ENCODE assay signal across 16 cellular contexts in genomic region chr6:12592634-12593033, GRCh38.
DNase-seq lines count a peak whose midpoint lies in the region; ATAC-seq and TF ChIP-seq lines count a peak whose summit lies in the region.
"Had no signal": no experiment of that assay in that cellular context is flagged by ENCODE, and none has a peak within 500 bp of the region (broad histone marks: within the 10 kb centered on the region; RNA-seq: fewer than 3 reads in every experiment).

No MANE protein-coding gene starts in this region.

- no peaks in the 10 kb centered on the region for H3K36me3 Mint-ChIP-seq in progenitor cell of endocrine pancreas (ENCODE audit: insufficient read depth)
- no peaks in the 10 kb centered on the region for H3K36me3 Mint-ChIP-seq in activated CD8-positive, alpha-beta T cell treated with anti-CD3 and anti-CD28 coated beads for 36 hours (ENCODE audit: low read depth)
- no peaks in the 10 kb centered on the region for H3K36me3 Mint-ChIP-seq in CD8-positive, alpha-beta T cell
- H3K36me3 Mint-ChIP-seq: CD4-positive, CD25-positive, alpha-beta regulatory T cell; natural killer cell had no signal

- H3K4me3 Mint-ChIP-seq in progenitor cell of endocrine pancreas (ENCODE audit: low read depth): no peak overlapping the region
- no peak overlapping the region for H3K4me3 Mint-ChIP-seq in activated CD8-positive, alpha-beta T cell treated with anti-CD3 and anti-CD28 coated beads for 36 hours
- H3K4me3 Mint-ChIP-seq in CD8-positive, alpha-beta T cell: no peak overlapping the region
- H3K4me3 Mint-ChIP-seq: CD4-positive, CD25-positive, alpha-beta regulatory T cell; natural killer cell; T-helper 1 cell treated with Interleukin-12 subunit alpha and Interleukin-12 subunit beta and Interleukin-4 antibody, amounts not matched to agents 30 μg/mL and 1 μg/mL, for 36 hours had no signal

- H3K9ac ChIP-seq in HCT116 (ENCODE audit: low read length) (no peak overlapping the region), colonic mucosa (ENCODE audit: low read depth in 2 of 2, low read length in 2 of 2) (no peak overlapping the region)

- H3K27me3 ChIP-seq in HCT116 (ENCODE audit: insufficient read depth, low read length): no peaks in the 10 kb centered on the region
- H3K27me3 ChIP-seq in SJSA1 (replicated peaks): no peaks in the 10 kb centered on the region
- H3K27me3 ChIP-seq in CD8-positive, alpha-beta T cell (ENCODE audit: insufficient read depth, low read length): no peaks in the 10 kb centered on the region
- no peaks in the 10 kb centered on the region for H3K27me3 ChIP-seq in colonic mucosa

- peaks cover 13% of the 10 kb centered on the region for H3K4me1 Mint-ChIP-seq in progenitor cell of endocrine pancreas (ENCODE audit: low read depth)
- H3K4me1 Mint-ChIP-seq in activated CD8-positive, alpha-beta T cell treated with anti-CD3 and anti-CD28 coated beads for 36 hours (ENCODE audit: low read depth): no peaks in the 10 kb centered on the region
- no peaks in the 10 kb centered on the region for H3K4me1 Mint-ChIP-seq in CD8-positive, alpha-beta T cell (ENCODE audit: low read depth)
- H3K4me1 Mint-ChIP-seq: CD4-positive, CD25-positive, alpha-beta regulatory T cell; natural killer cell had no signal

- peak overlapping the region; percentile 56 for H3K27ac Mint-ChIP-seq in progenitor cell of endocrine pancreas
- H3K27ac Mint-ChIP-seq in activated CD8-positive, alpha-beta T cell treated with anti-CD3 and anti-CD28 coated beads for 36 hours: no peak overlapping the region
- no peak overlapping the region for H3K27ac Mint-ChIP-seq in CD8-positive, alpha-beta T cell
- H3K27ac Mint-ChIP-seq: CD4-positive, CD25-positive, alpha-beta regulatory T cell; natural killer cell; T-helper 1 cell treated with Interleukin-12 subunit alpha and Interleukin-12 subunit beta and Interleukin-4 antibody, amounts not matched to agents 30 μg/mL and 1 μg/mL, for 36 hours had no signal

- H3K9me3 ChIP-seq in HCT116 (ENCODE audit: control insufficient read depth in 1 of 2, insufficient read depth in 1 of 2, low read depth in 1 of 2, low read length in 2 of 2) (no peaks in the 10 kb centered on the region), SJSA1 (replicated peaks) (no peaks in the 10 kb centered on the region), colonic mucosa (no peaks in the 10 kb centered on the region)
- H3K9me3 ChIP-seq in CD8-positive, alpha-beta T cell (ENCODE audit: low read length): no peaks in the 10 kb centered on the region

- H3K4me3 ChIP-seq in HCT116 (replicated peaks in 1 of 2; ENCODE audit: low read depth in 1 of 2, low read length in 2 of 2) (no peak overlapping the region), SJSA1 (no peak overlapping the region), colonic mucosa (no peak overlapping the region)
- no peak overlapping the region for H3K4me3 ChIP-seq in CD8-positive, alpha-beta T cell (ENCODE audit: low read depth, low read length)

- no peaks in the 10 kb centered on the region for H4K20me1 ChIP-seq in HCT116 (ENCODE audit: insufficient read depth)

- no peaks in the 10 kb centered on the region for H3K79me2 ChIP-seq in HCT116 (ENCODE audit: insufficient read depth, low read length)

- no TSS peak for BruUV-seq in HCT116 (replicated peaks; lab: Mats Ljungman, UMichigan)

- CTCF ChIA-PET in HCT116 (lab: Charles Lee): no interaction called here
- CTCF ChIA-PET in activated CD8-positive, alpha-beta T cell treated with anti-CD3 and anti-CD28 coated beads for 36 hours (lab: Charles Lee): interaction anchor here (0.9 kb wide), 1 partner anchor 11 kb away, joined by 3 read pairs; no protein-coding TSS in a partner anchor
- CTCF ChIA-PET in CD8-positive, alpha-beta T cell (lab: Charles Lee): interaction anchor here (0.8 kb wide), 1 partner anchor 13 kb away, joined by 3 read pairs; no protein-coding TSS in a partner anchor

- H3K36me3 ChIP-seq in HCT116 (ENCODE audit: control insufficient read depth in 1 of 2, insufficient read depth in 2 of 2, low read length in 2 of 2) (no peaks in the 10 kb centered on the region), SJSA1 (no peaks in the 10 kb centered on the region), colonic mucosa (no peaks in the 10 kb centered on the region)
- no peaks in the 10 kb centered on the region for H3K36me3 ChIP-seq in CD8-positive, alpha-beta T cell (ENCODE audit: insufficient read depth, low read length)

- intact Hi-C loops in HCT116 (cut with micrococcal nuclease): no loop called here
- intact Hi-C loops in activated CD8-positive, alpha-beta T cell treated with anti-CD3 and anti-CD28 coated beads for 36 hours (cut with micrococcal nuclease): no loop called here
- intact Hi-C loops in CD8-positive, alpha-beta T cell (cut with DNase I, micrococcal nuclease): no loop called here
- intact Hi-C loops in colonic mucosa (cut with DNase I): no loop called here

- no peaks in the 10 kb centered on the region for H3K9me2 ChIP-seq in HCT116 (ENCODE audit: insufficient read depth)

- POLR2A ChIA-PET in HCT116 (lab: Charles Lee): no interaction called here
- POLR2A ChIA-PET in activated CD8-positive, alpha-beta T cell treated with anti-CD3 and anti-CD28 coated beads for 36 hours (lab: Charles Lee): no interaction called here
- POLR2A ChIA-PET in CD8-positive, alpha-beta T cell (lab: Charles Lee): no interaction called here

- no peak for TF ChIP-seq POLR2A in HCT116 (IDR thresholded peaks at IDR 0.05; ENCODE audit: borderline replicate concordance, extremely low read depth, insufficient read depth, insufficient read length)

- TF ChIP-seq CTCF in HCT116 (IDR thresholded peaks at IDR 0.05 in 2 of 3, conservative IDR thresholded peaks at IDR 0.05 in 1 of 3; ENCODE audit: borderline replicate concordance in 1 of 3, insufficient read depth in 1 of 3, low read depth in 2 of 3, low read length in 2 of 3) (no peak), progenitor cell of endocrine pancreas (IDR thresholded peaks at IDR 0.05; ENCODE audit: unreplicated experiment) (no peak), colonic mucosa (IDR thresholded peaks at IDR 0.05) (no peak)
- TF ChIP-seq CTCF in activated CD8-positive, alpha-beta T cell treated with anti-CD3 and anti-CD28 coated beads for 36 hours (IDR thresholded peaks at IDR 0.05): no peak
- TF ChIP-seq CTCF in CD8-positive, alpha-beta T cell (IDR thresholded peaks at IDR 0.05): no peak

- TF ChIP-seq RAD21 in HCT116 (IDR thresholded peaks at IDR 0.05; ENCODE audit: low read depth): no peak

- no peaks in the 10 kb centered on the region for H3K9me3 Mint-ChIP-seq in progenitor cell of endocrine pancreas (ENCODE audit: low read depth)
- H3K9me3 Mint-ChIP-seq in activated CD8-positive, alpha-beta T cell treated with anti-CD3 and anti-CD28 coated beads for 36 hours: no peaks in the 10 kb centered on the region
- no peaks in the 10 kb centered on the region for H3K9me3 Mint-ChIP-seq in CD8-positive, alpha-beta T cell
- H3K9me3 Mint-ChIP-seq: natural killer cell; T-helper 1 cell treated with Interleukin-12 subunit alpha and Interleukin-12 subunit beta and Interleukin-4 antibody, amounts not matched to agents 30 μg/mL and 1 μg/mL, for 36 hours had no signal

- H3K27me3 Mint-ChIP-seq in progenitor cell of endocrine pancreas: no peaks in the 10 kb centered on the region
- peaks cover 5% of the 10 kb centered on the region for H3K27me3 Mint-ChIP-seq in activated CD8-positive, alpha-beta T cell treated with anti-CD3 and anti-CD28 coated beads for 36 hours
- H3K27me3 Mint-ChIP-seq in CD8-positive, alpha-beta T cell (ENCODE audit: low read depth): peaks cover 3% of the 10 kb centered on the region
- H3K27me3 Mint-ChIP-seq: CD4-positive, CD25-positive, alpha-beta regulatory T cell had no signal

- peak overlapping the region; percentile 50 for H2AFZ ChIP-seq in HCT116 (ENCODE audit: low read depth, low read length, poor library complexity, severe bottlenecking)

- RAD21 ChIA-PET in HCT116 (lab: Charles Lee; ENCODE audit: low non-redundant PET in 1 of 2, low total read pairs in 2 of 2, uncharacterized antibody in 2 of 2, unreplicated experiment in 2 of 2): no interaction called here

- DNase-seq in HCT116 (ENCODE audit: low read depth, low spot score) (no peak), SJSA1 (ENCODE audit: low read depth in 1 of 2, low spot score in 2 of 2) (peak; percentile 77 to 84), glomerular visceral epithelial cell (ENCODE audit: extremely low spot score) (peak; percentile 82), progenitor cell of endocrine pancreas (ENCODE audit: low spot score, unreplicated experiment) (no peak), colonic mucosa (no peak)
- no peak for DNase-seq in activated CD8-positive, alpha-beta T cell treated with anti-CD3 and anti-CD28 coated beads for 36 hours
- no peak for DNase-seq in CD8-positive, alpha-beta T cell
- DNase-seq: activated CD4-positive, CD25-positive, alpha-beta regulatory T cell; activated CD8-positive, alpha-beta memory T cell treated with anti-CD3 and anti-CD28 coated beads, Interleukin-2, amount 50 U/mL, for 48 hours; activated naive CD4-positive, alpha-beta T cell treated with anti-CD3 and anti-CD28 coated beads, Interleukin-2, amount 50 U/mL, for 16 hours; CD4-positive, CD25-positive, alpha-beta regulatory T cell; GF-D8; natural killer cell; stimulated activated CD4-positive, alpha-beta T cell treated with anti-CD3 and anti-CD28 coated beads, Interleukin-2, amount 100 ng/mL, for 24 hours had no signal

- H3K4me2 ChIP-seq in HCT116 (ENCODE audit: low read length): peak overlapping the region; percentile 39

- peak; percentile 78; the same call in 1 of the 2 replicates for ATAC-seq in HCT116
- ATAC-seq in activated CD8-positive, alpha-beta T cell treated with anti-CD3 and anti-CD28 coated beads for 36 hours: no peak
- ATAC-seq in CD8-positive, alpha-beta T cell: no peak
- no peak for ATAC-seq in GM18858 (IDR thresholded peaks at IDR 0.05; ENCODE audit: unreplicated experiment)
- ATAC-seq: natural killer cell had no signal

- peaks cover 0 to 10% of the 10 kb centered on the region in 2 experiments; a peak in 2 of 4 replicates for H3K4me1 ChIP-seq in HCT116 (ENCODE audit: control insufficient read depth in 1 of 2, insufficient read depth in 2 of 2, low read length in 2 of 2)
- peaks cover 63% of the 10 kb centered on the region for H3K4me1 ChIP-seq in SJSA1 (replicated peaks)
- no peaks in the 10 kb centered on the region for H3K4me1 ChIP-seq in CD8-positive, alpha-beta T cell (ENCODE audit: insufficient read depth, low read length)
- no peaks in the 10 kb centered on the region for H3K4me1 ChIP-seq in colonic mucosa

- H3K27ac ChIP-seq in HCT116 (ENCODE audit: low read depth, low read length) (no peak overlapping the region), SJSA1 (peak overlapping the region; percentile 93), colonic mucosa (no peak overlapping the region)
- H3K27ac ChIP-seq in CD8-positive, alpha-beta T cell (ENCODE audit: low read depth, low read length): no peak overlapping the region

TF ChIP-seq in HCT116, 20 proteins besides CTCF, POLR2A, EP300 and RAD21 (continues in another document):
- no peak for TF ChIP-seq EZH2 (IDR thresholded peaks at IDR 0.05)
- no peak for TF ChIP-seq ELF1 (IDR thresholded peaks at IDR 0.05; ENCODE audit: borderline replicate concordance, low read depth)

Comparison
In these comparisons a context has a peak if more than half of its experiments do, and no peak if none do; other contexts are left out.
1. DNase-seq: peak in SJSA1 (2 of 2) and glomerular visceral epithelial cell (single experiment); none in HCT116 (single experiment), progenitor cell of endocrine pancreas (single experiment), activated CD8-positive, alpha-beta T cell treated with anti-CD3 and anti-CD28 coated beads for 36 hours (single experiment), CD8-positive, alpha-beta T cell (0 of 7) and colonic mucosa (single experiment).